Comparison of ENCODE assay signal across 24 cellular contexts in the genomic region with DNA sequence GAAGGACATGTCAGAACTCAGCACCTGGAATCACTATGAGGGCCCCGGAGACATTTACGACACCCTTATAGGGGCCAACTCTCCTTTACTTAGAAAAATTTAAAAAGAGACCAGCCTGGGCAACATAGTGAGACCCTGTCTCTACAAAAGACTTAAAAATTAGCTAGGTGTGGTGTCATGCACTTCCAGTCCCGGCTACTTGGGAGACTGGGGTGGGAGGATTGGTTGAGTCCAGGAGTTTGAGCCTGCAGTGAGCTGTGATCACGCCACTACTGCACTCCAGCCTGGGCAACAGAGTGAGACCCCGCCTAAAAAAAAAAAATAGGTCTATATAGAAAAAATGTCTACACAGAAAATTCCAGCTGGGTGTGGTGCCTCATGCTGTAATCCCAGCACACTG.
"Had no signal": no experiment of that assay in that cellular context is flagged by ENCODE, and none has a peak within 500 bp of the region (broad histone marks: within the 10 kb centered on the region; RNA-seq: fewer than 3 reads in every experiment).

No MANE protein-coding gene starts in this region.

- H3K4me3 ChIP-seq: dorsolateral prefrontal cortex, gastrocnemius medialis, lung, mucosa of descending colon, prostate gland, right atrium auricular region, testis, tibial artery had no signal

- DNase-seq: dorsolateral prefrontal cortex; effector CD4-positive, alpha-beta T cell; foreskin fibroblast; gastrocnemius medialis; head of caudate nucleus; kidney; mucosa of descending colon; naive B cell; stimulated activated CD4-positive, alpha-beta T cell treated with anti-CD3 and anti-CD28 coated beads, Interleukin-4, amount 100 ng/mL, for 4 hours; stimulated activated naive CD8-positive, alpha-beta T cell treated with anti-CD3 and anti-CD28 coated beads, Interleukin-15, Interleukin-2, amounts not matched to agents 100 U/mL and 50 U/mL, for 24 hours; substantia nigra; testis had no signal

- H3K36me3 ChIP-seq: gastrocnemius medialis, prostate gland, right atrium auricular region, tibial artery had no signal

- H3K4me1 ChIP-seq: gastrocnemius medialis, prostate gland, right atrium auricular region, testis had no signal

- FAIRE-seq: colon, kidney had no signal

- H2AFZ ChIP-seq: parathyroid adenoma had no signal

- ATAC-seq: esophagus mucosa; gastrocnemius medialis; left lobe of liver; mucosa of descending colon; natural killer cell treated with Interleukin-12 subunit alpha and Interleukin-12 subunit beta and Interleukin-15 and Interleukin-18, amount 100 ng/mL, for 72 hours; sciatic nerve; stimulated activated memory B cell treated with anti-CD40 and anti-IgM and Interleukin-4, amounts not matched to agents 10 μg/mL and 1 μg/mL and 100 μg/mL, for 72 hours; stimulated activated naive CD8-positive, alpha-beta T cell treated with anti-CD3 and anti-CD28 coated beads, Interleukin-15, Interleukin-2, amounts not matched to agents 100 U/mL and 50 U/mL, for 24 hours had no signal

- H3K27me3 ChIP-seq: dorsolateral prefrontal cortex, gastrocnemius medialis, right atrium auricular region, testis, tibial artery had no signal

- H3K27ac ChIP-seq: dorsolateral prefrontal cortex, epithelial cell of prostate, gastrocnemius medialis, parathyroid adenoma, prostate gland, right atrium auricular region, testis, tibial artery had no signal

- H3K9ac ChIP-seq: parathyroid adenoma had no signal

- H3K9me3 ChIP-seq: gastrocnemius medialis, mucosa of descending colon, prostate gland, right atrium auricular region, testis, tibial artery had no signal

- H3K79me2 ChIP-seq: parathyroid adenoma had no signal
